ENCODE assay signal across 28 cellular contexts in the genomic region with DNA sequence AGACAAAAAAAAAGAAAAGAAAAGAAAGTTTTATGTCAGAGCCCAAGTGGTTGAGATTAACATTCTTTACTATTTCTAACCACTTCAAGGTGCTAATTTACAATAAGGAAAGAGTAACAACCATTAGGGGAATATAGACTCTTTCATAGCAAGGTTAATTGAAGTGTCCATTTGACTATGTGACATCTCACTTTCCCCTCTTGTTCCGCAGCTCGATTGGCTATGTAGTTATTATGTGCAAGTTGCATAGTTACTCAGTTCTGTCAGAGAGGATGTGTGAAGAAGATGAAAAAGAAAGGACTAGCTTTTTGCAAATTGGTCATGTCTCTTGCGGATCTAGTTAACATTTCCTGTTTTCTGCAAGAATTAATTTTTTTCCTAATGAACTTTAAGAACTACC.
"Had no signal": no experiment of that assay in that cellular context is flagged by ENCODE, and none has a peak within 500 bp of the region (broad histone marks: within the 10 kb centered on the region; RNA-seq: fewer than 3 reads in every experiment).

No MANE protein-coding gene starts in this region.

- H3K27ac Mint-ChIP-seq: mesothelial cell of epicardium, naive B cell had no signal

- ATAC-seq: esophagus mucosa, gastrocnemius medialis, heart right ventricle, left cardiac atrium, left lung, left ventricle myocardium superior, lower lobe of right lung, mucosa of descending colon had no signal

- H3K27me3 ChIP-seq: dorsolateral prefrontal cortex, esophagus squamous epithelium, gastrocnemius medialis had no signal

- H3K4me3 ChIP-seq: coronary artery, dorsolateral prefrontal cortex, esophagus squamous epithelium, gastrocnemius medialis, heart right ventricle, left lung, lower lobe of right lung, mucosa of descending colon had no signal

- H3K36me3 Mint-ChIP-seq: mesothelial cell of epicardium, naive B cell had no signal

- H3K9me3 Mint-ChIP-seq: mesothelial cell of epicardium had no signal

- H3K9me3 ChIP-seq: esophagus squamous epithelium, gastrocnemius medialis, left lung, lower lobe of right lung, mucosa of descending colon had no signal

- H3K4me1 ChIP-seq: esophagus squamous epithelium, gastrocnemius medialis, heart right ventricle, left lung, lower lobe of right lung had no signal

- FAIRE-seq: colon, endometrium, islet of Langerhans, keratinocyte had no signal

- H3K36me3 ChIP-seq: esophagus squamous epithelium, gastrocnemius medialis, heart right ventricle, left lung, lower lobe of right lung had no signal

- H3K27ac ChIP-seq: coronary artery, dorsolateral prefrontal cortex, epithelial cell of prostate, esophagus squamous epithelium, gastrocnemius medialis, heart right ventricle, left lung, lower lobe of right lung had no signal

- DNase-seq: dermis blood vessel endothelial cell; dorsolateral prefrontal cortex; effector CD4-positive, alpha-beta T cell; effector memory CD4-positive, alpha-beta T cell; erythroblast; esophagus squamous epithelium; foreskin fibroblast; foreskin melanocyte; gastrocnemius medialis; glutamatergic neuron; head of caudate nucleus; heart right ventricle; hippocampal formation; left cardiac atrium; left lung; left ventricle myocardium superior; lower lobe of right lung; mesenchymal stem cell; mucosa of descending colon; naive B cell had no signal

- H3K4me3 Mint-ChIP-seq: mesothelial cell of epicardium, naive B cell had no signal
